10 cellular contexts compared by ENCODE assay signal in the genomic region with DNA sequence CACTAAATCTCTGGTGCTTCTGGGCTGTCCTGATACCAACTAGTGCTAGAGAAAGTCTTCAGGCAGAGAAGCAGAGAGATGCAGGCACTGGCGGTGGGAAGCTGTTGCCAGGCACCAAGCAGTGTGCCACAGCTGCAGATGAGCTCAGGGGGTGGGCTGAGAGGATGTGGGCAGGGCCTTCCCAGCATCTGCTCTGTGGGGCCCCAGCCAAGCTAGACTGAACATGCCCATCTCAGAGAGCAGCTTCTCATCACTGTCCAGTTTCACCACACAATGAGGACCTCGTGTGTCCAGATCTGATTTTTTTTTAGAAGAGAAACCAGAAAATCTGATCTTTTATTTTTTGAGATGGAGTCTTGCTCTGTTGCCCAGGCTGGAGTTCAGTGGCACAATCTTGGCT. TPM values are rescaled to one million over a fixed set of nuclear protein-coding genes. Genes with fewer than 3 reads are reported as not detected.
A peak's percentile ranks its signal among the peaks of the same experiment; 100 is the strongest.
DNase-seq lines count a peak whose midpoint lies in the region; ATAC-seq and TF ChIP-seq lines count a peak whose summit lies in the region.
"Had no signal": no experiment of that assay in that cellular context is flagged by ENCODE, and none has a peak within 500 bp of the region (broad histone marks: within the 10 kb centered on the region; RNA-seq: fewer than 3 reads in every experiment).

No MANE protein-coding gene starts in this region.

- no TSS peak for BruUV-seq in mammary epithelial cell (replicated peaks; lab: Mats Ljungman, UMichigan)
- BruUV-seq in Caco-2 (replicated peaks; lab: Mats Ljungman, UMichigan), result no TSS peak

- TF ChIP-seq POLR2A in body of pancreas (IDR thresholded peaks at IDR 0.05), result no peak

- peak overlapping the region; percentile 22 for H3K27ac ChIP-seq in mammary epithelial cell (ENCODE audit: insufficient read depth, low read depth, low read length)
- no peak overlapping the region for H3K27ac ChIP-seq in osteoblast (ENCODE audit: low read depth, low read length)
- H3K27ac ChIP-seq in body of pancreas, result no peak overlapping the region

- DNase-seq in GM12865 (ENCODE audit: low read depth) (peak; percentile 52), NCI-H1694 (lab: John Stamatoyannopoulos, UW) (peak; percentile 41), mammary epithelial cell (peak; percentile 81), osteoblast (ENCODE audit: insufficient read length, low spot score, missing footprints) (peak; percentile 59), body of pancreas (no peak), Caco-2 (no peak)
- DNase-seq: glutamatergic neuron, NCI-H526 had no signal

- H3K27me3 ChIP-seq in mammary epithelial cell (ENCODE audit: insufficient read depth, low read length) (no peaks in the 10 kb centered on the region), osteoblast (ENCODE audit: insufficient read depth, low read length) (no peaks in the 10 kb centered on the region), body of pancreas (no peaks in the 10 kb centered on the region), Caco-2 (replicated peaks; ENCODE audit: control insufficient read depth, insufficient read depth, low read length) (no peaks in the 10 kb centered on the region)

- H3K9me3 ChIP-seq in mammary epithelial cell (replicated peaks; ENCODE audit: insufficient read depth, low read length) (no peaks in the 10 kb centered on the region), osteoblast (ENCODE audit: low read depth, low read length) (no peaks in the 10 kb centered on the region), body of pancreas (no peaks in the 10 kb centered on the region), Caco-2 (no peaks in the 10 kb centered on the region)

- POLR2A ChIA-PET in Caco-2 (lab: Charles Lee), result no interaction called here

- H3K4me3 ChIP-seq in GM12865 (ENCODE audit: low read depth, low read length), result no peak overlapping the region
- H3K4me3 ChIP-seq in mammary epithelial cell (replicated peaks in 1 of 3; ENCODE audit: insufficient read depth in 1 of 3, low read depth in 2 of 3, low read length in 3 of 3), result no peak overlapping the region
- no peak overlapping the region for H3K4me3 ChIP-seq in osteoblast (ENCODE audit: insufficient read depth, low read length)
- H3K4me3 ChIP-seq in body of pancreas, result no peak overlapping the region
- no peak overlapping the region for H3K4me3 ChIP-seq in Caco-2 (ENCODE audit: low read depth, low read length)

- 0% methylated on average over 1 of the region's 2 CpGs for WGBS in mammary epithelial cell (ENCODE audit: low coverage, missing lambda C conversion rate)
- WGBS in body of pancreas, 2 donors, result 75 to 89% methylated on average over 2 of the region's 2 CpGs

- no peak overlapping the region for H3K4me3 Mint-ChIP-seq in Caco-2 (ENCODE audit: unreplicated experiment)

- H3K4me1 ChIP-seq in mammary epithelial cell (ENCODE audit: insufficient read depth, low read length) (peaks cover 11% of the 10 kb centered on the region), osteoblast (ENCODE audit: insufficient read depth, low read length) (no peaks in the 10 kb centered on the region), body of pancreas (peaks cover 1% of the 10 kb centered on the region), Caco-2 (no peaks in the 10 kb centered on the region)

- no peak overlapping the region for H3K9ac ChIP-seq in mammary epithelial cell (ENCODE audit: insufficient read depth, low read length)

- H4K20me1 ChIP-seq in mammary epithelial cell (ENCODE audit: insufficient read depth, low read length) (no peaks in the 10 kb centered on the region), osteoblast (ENCODE audit: insufficient read depth, low read length) (peaks cover 15% of the 10 kb centered on the region)

- no peaks in the 10 kb centered on the region for H3K9me3 Mint-ChIP-seq in Caco-2 (ENCODE audit: unreplicated experiment)

- H3K4me1 Mint-ChIP-seq in Caco-2 (ENCODE audit: low read depth, unreplicated experiment), result no peaks in the 10 kb centered on the region

- in situ Hi-C loops in mammary epithelial cell (cut with MboI; ENCODE audit: low sequenced_read_pairs in 2 of 2), result loop anchor here in 1 of 2 donors (25.0 kb wide), 1 partner anchor 223 kb away; no protein-coding TSS in a partner anchor

- intact Hi-C loops in mammary epithelial cell (cut with micrococcal nuclease), result loop anchor here (1.0 kb wide), 1 partner anchor 94 kb away; no protein-coding TSS in a partner anchor
- intact Hi-C loops in body of pancreas (cut with DNase I), result no loop called here
- intact Hi-C loops in Caco-2 (cut with micrococcal nuclease; ENCODE audit: unreplicated experiment), result no loop called here

- dilution Hi-C loops in mammary epithelial cell (cut with HindIII; ENCODE audit: low sequenced_read_pairs), result loop anchor here (5.0 to 25.0 kb wide), 2 partner anchors 67 to 152 kb away; no protein-coding TSS in a partner anchor

- H3K4me2 ChIP-seq in mammary epithelial cell (ENCODE audit: insufficient read depth, low read depth, low read length) (peak overlapping the region; percentile 26), osteoblast (ENCODE audit: insufficient read depth, low read length) (no peak overlapping the region)

- CTCF ChIA-PET in mammary epithelial cell (lab: Charles Lee; ENCODE audit: low non-redundant PET), result interaction anchor here (0.6 to 0.9 kb wide), 3 partner anchors 18 to 27 kb away, joined by 3 to 4 read pairs (median 3); no protein-coding TSS in a partner anchor
- CTCF ChIA-PET in Caco-2 (lab: Charles Lee), result interaction anchor here (0.5 kb wide), 1 partner anchor 687 kb away, joined by 3 read pairs; no protein-coding TSS in a partner anchor

- peaks cover 16% of the 10 kb centered on the region for H3K36me3 Mint-ChIP-seq in Caco-2 (ENCODE audit: insufficient read depth, unreplicated experiment)

- H2AFZ ChIP-seq in mammary epithelial cell (ENCODE audit: low read depth, low read length), result no peak overlapping the region
- H2AFZ ChIP-seq in osteoblast (ENCODE audit: low read length), result no peak overlapping the region

- no peak for ATAC-seq in body of pancreas
- no peak for ATAC-seq in HG03520 (IDR thresholded peaks at IDR 0.05; ENCODE audit: unreplicated experiment)

- TF ChIP-seq CTCF in GM12865 (IDR thresholded peaks at IDR 0.05; ENCODE audit: insufficient read depth, low read depth, low read length, missing control alignments) (no peak), mammary epithelial cell (conservative IDR thresholded peaks at IDR 0.05 in 1 of 2, IDR thresholded peaks at IDR 0.05 in 1 of 2; ENCODE audit: extremely low read depth in 1 of 2, insufficient read depth in 1 of 2, low read depth in 1 of 2, low read length in 2 of 2) (no peak), osteoblast (IDR thresholded peaks at IDR 0.05; ENCODE audit: extremely low read depth, low read depth, low read length) (no peak), body of pancreas (IDR thresholded peaks at IDR 0.05) (no peak), Caco-2 (IDR thresholded peaks at IDR 0.05; ENCODE audit: insufficient read depth in 1 of 2, low read depth in 1 of 2, low read length in 1 of 2, severe bottlenecking in 1 of 2, unreplicated experiment in 1 of 2) (no peak)

- peaks cover 8% of the 10 kb centered on the region for H3K79me2 ChIP-seq in mammary epithelial cell (ENCODE audit: insufficient read depth, low read length)
- H3K79me2 ChIP-seq in osteoblast (ENCODE audit: insufficient read depth, low read length), result peaks cover 24% of the 10 kb centered on the region

- H3K36me3 ChIP-seq in mammary epithelial cell (ENCODE audit: insufficient read depth, low read length) (peaks cover 3% of the 10 kb centered on the region), osteoblast (ENCODE audit: insufficient read depth, low read length) (peaks cover 18% of the 10 kb centered on the region), body of pancreas (replicated peaks in 1 of 2; ENCODE audit: insufficient read depth in 1 of 2, low read depth in 2 of 2) (peaks cover 0 to 13% of the 10 kb centered on the region in 2 donors), Caco-2 (ENCODE audit: control insufficient read depth, insufficient read depth, low read length) (peaks cover 4% of the 10 kb centered on the region)

- no peaks in the 10 kb centered on the region for H3K27me3 Mint-ChIP-seq in Caco-2 (ENCODE audit: insufficient read depth, unreplicated experiment)

- no peak overlapping the region for H3K27ac Mint-ChIP-seq in Caco-2 (ENCODE audit: unreplicated experiment)

RNA-seq across cellular contexts. Expression of gene PSKH1, which starts 17.1 kb away (rescaled TPM):
- total RNA-seq in mammary epithelial cell (10 to 100 TPM; 11.8 to 18.4 TPM), osteoblast (16.8 and 18.5 TPM in 2 replicates), body of pancreas (10 to 100 TPM; 15.0 to 16.8 TPM), Caco-2 (2022) (35.1 and 41.3 TPM in 2 replicates)
- polyA plus RNA-seq in mammary epithelial cell, result 15.3 TPM
- 28.5 TPM for polyA minus RNA-seq in mammary epithelial cell

RNA-seq across cellular contexts. Expression of gene CTRL, which starts 21.5 kb away (rescaled TPM):
- 1 to 10 TPM in 1 of 2 donors, under 1 TPM in 1; 0.17 to 1.2 TPM for total RNA-seq in mammary epithelial cell
- polyA plus RNA-seq in mammary epithelial cell, result 0.46 TPM
- not detected for polyA minus RNA-seq in mammary epithelial cell
- total RNA-seq in osteoblast, result 0.36 and 0.59 TPM in 2 replicates
- total RNA-seq in body of pancreas, result 1,000 to 10,000 TPM in 1 of 2 donors, 100 to 1,000 TPM in 1; 286 to 1,726 TPM
- total RNA-seq in Caco-2 (2022), result 0.66 and 2.3 TPM in 2 replicates

RNA-seq across cellular contexts. Expression of gene NRN1L, which starts 25.5 kb away (rescaled TPM):
- under 1 TPM in 1 of 2 donors, not detected in 1; 0.83 TPM for total RNA-seq in mammary epithelial cell
- polyA plus RNA-seq in mammary epithelial cell, result not detected
- not detected for polyA minus RNA-seq in mammary epithelial cell
- 0.29 TPM in 1 of 2 replicates, not detected in the other for total RNA-seq in osteoblast
- total RNA-seq in body of pancreas, result not detected
- 0.93 TPM in 1 of 2 replicates, not detected in the other for total RNA-seq in Caco-2 (2022)
- total RNA-seq: pulmonary artery endothelial cell had no signal

RNA-seq across cellular contexts. Expression of gene PSMB10, which starts 26.5 kb away (rescaled TPM):
- total RNA-seq in mammary epithelial cell, result 10 to 100 TPM in 1 of 2 donors, 1 to 10 TPM in 1; 9.2 to 23.8 TPM
- 15.7 TPM for polyA plus RNA-seq in mammary epithelial cell
- polyA minus RNA-seq in mammary epithelial cell, result 4.5 TPM
- total RNA-seq in osteoblast, result 44.5 and 47.0 TPM in 2 replicates
- total RNA-seq in body of pancreas, result 10 to 100 TPM; 16.2 to 26.7 TPM
- 26.9 and 31.6 TPM in 2 replicates for total RNA-seq in Caco-2 (2022)

RNA-seq across cellular contexts. Expression of gene LCAT, which starts 33.8 kb away (rescaled TPM):
- total RNA-seq in mammary epithelial cell (10 to 100 TPM; 13.0 to 43.9 TPM), osteoblast (6.9 and 8.8 TPM in 2 replicates), body of pancreas (10 to 100 TPM in 1 of 2 donors, 1 to 10 TPM in 1; 7.5 to 17.8 TPM), Caco-2 (2022) (26.3 and 33.3 TPM in 2 replicates)
- polyA plus RNA-seq in mammary epithelial cell, result 9.3 TPM
- polyA minus RNA-seq in mammary epithelial cell, result 0.72 TPM

Comparison
In these comparisons a context has a peak if more than half of its experiments do, and no peak if none do; other contexts are left out.
1. DNase-seq: peak in GM12865 (single experiment), NCI-H1694 (single experiment), mammary epithelial cell (single experiment) and osteoblast (single experiment); none in body of pancreas (0 of 4) and Caco-2 (0 of 2).
2. RNA of gene CTRL, which starts 21.5 kb away (total RNA-seq): 286 to 1,726 TPM in body of pancreas; 0.17 to 1.2 TPM in mammary epithelial cell, 0.66 to 2.3 TPM in Caco-2 and 0.36 to 0.59 TPM in osteoblast; every median in the first group is over 10 times any median in the second.